8 cellular contexts compared by ENCODE assay signal in genomic region chr5:108382784-108383358, GRCh38. TPM values are rescaled to one million over a fixed set of nuclear protein-coding genes. Genes with fewer than 3 reads are reported as not detected.
DNase-seq lines count a peak whose midpoint lies in the region; ATAC-seq and TF ChIP-seq lines count a peak whose summit lies in the region.

No MANE protein-coding gene starts in this region.

- H3K27ac Mint-ChIP-seq in T-cell: peak overlapping the region; percentile 97 to 99

- H3K27ac ChIP-seq in DOHH2 (ENCODE audit: low read depth, low read length): peak overlapping the region; percentile 84

- H3K27me3 Mint-ChIP-seq in T-cell: no peaks in the 10 kb centered on the region

- no peaks in the 10 kb centered on the region for H3K9me3 ChIP-seq in DOHH2 (ENCODE audit: control insufficient read depth, insufficient read depth, low read length)

- H4K20me1 ChIP-seq in DOHH2 (ENCODE audit: control insufficient read depth, insufficient read depth, low read depth, low read length): no peaks in the 10 kb centered on the region

- H3K36me3 ChIP-seq in DOHH2 (ENCODE audit: control insufficient read depth, low read length): 0 out of 2 replicates have a peak, but pooled peaks cover 2% of the 10 kb centered on the region

- H3K4me3 Mint-ChIP-seq in T-cell: peak overlapping the region; percentile 88 to 91 (median 89)

- DNase-seq in T-cell (peak in 10 of 34 experiments; percentile 3 to 20 (median 6)), omental fat pad (ENCODE audit: low spot score) (no peak)
- DNase-seq in stimulated activated CD8-positive, alpha-beta memory T cell treated with anti-CD3 and anti-CD28 coated beads, Interleukin-4, amount 100 ng/mL, for 48 hours: no peak

- CTCF ChIA-PET in T-cell (lab: Charles Lee): interaction anchor here in 1 of 2 donors (1.3 to 1.5 kb wide), 2 partner anchors 12 to 37 kb away, joined by 3 to 8 read pairs; no protein-coding TSS in a partner anchor

- peaks cover 10% of the 10 kb centered on the region; the same call in 1 of the 2 replicates for H3F3A ChIP-seq in DOHH2 (ENCODE audit: control insufficient read depth, insufficient read depth)

- H3K79me2 ChIP-seq in DOHH2 (ENCODE audit: control insufficient read depth, low read length): peaks cover 28% of the 10 kb centered on the region

- H3K4me3 ChIP-seq in DOHH2 (ENCODE audit: low read length): peak overlapping the region; percentile 84

- peaks cover 36 to 44% (median 44%) of the 10 kb centered on the region in 3 donors for H3K4me1 Mint-ChIP-seq in T-cell

- peaks cover 23% of the 10 kb centered on the region for H3K4me1 ChIP-seq in DOHH2 (ENCODE audit: control insufficient read depth, low read length)

- TF ChIP-seq CTCF in DOHH2 (IDR thresholded peaks at IDR 0.05; ENCODE audit: low read depth, low read length, poor library complexity, severe bottlenecking) (no peak), omental fat pad (IDR thresholded peaks at IDR 0.05) (no peak)

- H3K9me3 Mint-ChIP-seq in T-cell: no peaks in the 10 kb centered on the region

- H3K27me3 ChIP-seq in DOHH2 (ENCODE audit: control insufficient read depth, low read length): no peaks in the 10 kb centered on the region

- no peaks in the 10 kb centered on the region for H3K9me2 ChIP-seq in DOHH2 (replicated peaks; ENCODE audit: control insufficient read depth, low read length)

- no peaks in the 10 kb centered on the region for H3K36me3 Mint-ChIP-seq in T-cell

- POLR2A ChIA-PET in T-cell (lab: Charles Lee): interaction anchor here (0.6 to 1.0 kb wide), 4 partner anchors 8 to 908 kb away, joined by 3 to 4 read pairs (median 3); no protein-coding TSS in a partner anchor

- peak; percentile 1 for ATAC-seq in HG02943 (IDR thresholded peaks at IDR 0.05; ENCODE audit: low read depth, unreplicated experiment)
- peak; percentile 2 to 21 (median 8) for ATAC-seq in T-cell (replicated peaks in 1 of 4)
- ATAC-seq in esophagus mucosa: peak; percentile 16
- ATAC-seq in omental fat pad (ENCODE audit: low FRiP score): peak; percentile 15
- ATAC-seq in HG02678 (IDR thresholded peaks at IDR 0.05; ENCODE audit: unreplicated experiment): no peak
- no peak for ATAC-seq in HG03108 (IDR thresholded peaks at IDR 0.05; ENCODE audit: unreplicated experiment)

- peak overlapping the region; percentile 74 for H3K4me2 ChIP-seq in DOHH2 (ENCODE audit: low read length)

RNA-seq across cellular contexts. Expression of gene FBXL17, which starts 1.0 kb away (rescaled TPM):
- total RNA-seq in T-cell (10 to 100 TPM; 20.4 to 30.1 (median 22.1) TPM), esophagus mucosa (13.0 TPM), omental fat pad (10 to 100 TPM; 10.9 to 19.8 (median 15.0) TPM)

Comparison
In these comparisons a context has a peak if more than half of its experiments do, and no peak if none do; other contexts are left out.
1. ATAC-seq: peak in HG02943 (single experiment), T-cell (4 of 4), esophagus mucosa (single experiment) and omental fat pad (single experiment); none in HG02678 (single experiment) and HG03108 (single experiment).